Comparison of ENCODE assay signal across 16 cellular contexts in genomic region chr7:36985866-36986402, GRCh38.
DNase-seq lines count a peak whose midpoint lies in the region; ATAC-seq, FAIRE-seq and TF ChIP-seq lines count a peak whose summit lies in the region.
"Had no signal": no experiment of that assay in that cellular context is flagged by ENCODE, and none has a peak within 500 bp of the region (broad histone marks: within the 10 kb centered on the region; RNA-seq: fewer than 3 reads in every experiment).

No MANE protein-coding gene starts in this region.

- DNase-seq in NB4 (ENCODE audit: low read depth) (peak; percentile 11), NCI-H446 treated with DMSO at 0.1 percent for 48 hours (lab: John Stamatoyannopoulos, UW) (peak; percentile 65), pancreas (no peak), OCI-M2 (lab: John Stamatoyannopoulos, UW; ENCODE audit: unreplicated experiment) (no peak)
- DNase-seq in central memory CD8-positive, alpha-beta T cell (ENCODE audit: low spot score in 2 of 2) = no peak
- DNase-seq in activated naive CD4-positive, alpha-beta T cell (lab: John Stamatoyannopoulos, UW) = no peak
- DNase-seq: activated CD8-positive, alpha-beta memory T cell treated with anti-CD3 and anti-CD28 coated beads for 24 hours; HFFc6; left colon had no signal

- no peak for TF ChIP-seq POLR2A in NB4 (IDR thresholded peaks at IDR 0.05; ENCODE audit: extremely low read depth, insufficient read length)

- H3K27me3 Mint-ChIP-seq in central memory CD8-positive, alpha-beta T cell = no peaks in the 10 kb centered on the region
- H3K27me3 Mint-ChIP-seq: activated naive CD4-positive, alpha-beta T cell treated with anti-CD3 and anti-CD28 coated beads, Interleukin-2, amount 50 U/mL, for 24 hours; natural killer cell treated with Interleukin-12 subunit alpha and Interleukin-12 subunit beta and Interleukin-15 and Interleukin-18, amount 100 ng/mL, for 72 hours had no signal

- no peak overlapping the region for H3K4me3 ChIP-seq in NB4 (ENCODE audit: low read depth, low read length)
- peak overlapping the region in 1 of 4 donors; percentile 12 for H3K4me3 ChIP-seq in pancreas
- H3K4me3 ChIP-seq: GM12878 had no signal

- H3K9me3 Mint-ChIP-seq in central memory CD8-positive, alpha-beta T cell = no peaks in the 10 kb centered on the region
- H3K9me3 Mint-ChIP-seq: activated naive CD4-positive, alpha-beta T cell treated with anti-CD3 and anti-CD28 coated beads, Interleukin-2, amount 50 U/mL, for 24 hours; HFFc6; T-helper 2 cell treated with Interferon-gamma antibody and Interleukin-4, amounts not matched to agents 5 μg/mL and 100 μg/mL, for 36 hours had no signal

- no peaks in the 10 kb centered on the region for H3K27me3 ChIP-seq in pancreas

- no peaks in the 10 kb centered on the region for H3K36me3 ChIP-seq in pancreas

- H3K4me1 Mint-ChIP-seq in central memory CD8-positive, alpha-beta T cell = peaks cover 40% of the 10 kb centered on the region

- H3K27ac ChIP-seq in pancreas = no peak overlapping the region

- 44 to 60% methylated on average over 13 of the region's 13 CpGs for WGBS in pancreas, 2 donors

- H3K4me1 ChIP-seq in pancreas = peaks cover 0 to 3% (median 0%) of the 10 kb centered on the region in 3 donors

- no peak for FAIRE-seq in pancreas (lab: Jason Lieb, UNC)
- FAIRE-seq: frontal cortex, GM12878 had no signal

- no peaks in the 10 kb centered on the region for H3K9me3 ChIP-seq in pancreas

- H3K4me3 Mint-ChIP-seq in central memory CD8-positive, alpha-beta T cell = no peak overlapping the region
- H3K4me3 Mint-ChIP-seq: activated naive CD4-positive, alpha-beta T cell treated with anti-CD3 and anti-CD28 coated beads, Interleukin-2, amount 50 U/mL, for 24 hours; HFFc6; natural killer cell treated with Interleukin-12 subunit alpha and Interleukin-12 subunit beta and Interleukin-15 and Interleukin-18, amount 100 ng/mL, for 72 hours; T-helper 2 cell treated with Interferon-gamma antibody and Interleukin-4, amounts not matched to agents 5 μg/mL and 100 μg/mL, for 36 hours had no signal

- H3K36me3 Mint-ChIP-seq in central memory CD8-positive, alpha-beta T cell (ENCODE audit: insufficient read depth) = peaks cover 1% of the 10 kb centered on the region
- H3K36me3 Mint-ChIP-seq: natural killer cell treated with Interleukin-12 subunit alpha and Interleukin-12 subunit beta and Interleukin-15 and Interleukin-18, amount 100 ng/mL, for 72 hours had no signal

- intact Hi-C loops in pancreas (cut with DNase I) = loop anchor here (5.0 to 10.0 kb wide), 2 partner anchors 196 to 199 kb away; no protein-coding TSS in a partner anchor

- no peak for ATAC-seq in central memory CD8-positive, alpha-beta T cell (replicated peaks; ENCODE audit: extremely low read depth, poor library complexity, severe bottlenecking)
- peak; percentile 29 to 69 (median 41) for ATAC-seq in pancreas
- no peak for ATAC-seq in HG02970 (IDR thresholded peaks at IDR 0.05; ENCODE audit: low FRiP score, unreplicated experiment)
- no peak for ATAC-seq in GM21717 (IDR thresholded peaks at IDR 0.05; ENCODE audit: unreplicated experiment)
- ATAC-seq: GM12878; left colon; natural killer cell treated with Interleukin-12 subunit alpha and Interleukin-12 subunit beta and Interleukin-15 and Interleukin-18, amount 100 ng/mL, for 72 hours had no signal

- H3K27ac Mint-ChIP-seq in central memory CD8-positive, alpha-beta T cell (ENCODE audit: low read depth) = peak overlapping the region; percentile 36
- H3K27ac Mint-ChIP-seq: HFFc6 had no signal

- TF ChIP-seq CTCF in NB4 (IDR thresholded peaks at IDR 0.05; ENCODE audit: low read depth, low read length) = no peak
- TF ChIP-seq CTCF in pancreas (IDR thresholded peaks at IDR 0.05) = no peak

Comparison
In these comparisons a context has a peak if more than half of its experiments do, and no peak if none do; other contexts are left out.
1. DNase-seq: peak in NB4 (single experiment) and NCI-H446 treated with DMSO at 0.1 percent for 48 hours (single experiment); none in central memory CD8-positive, alpha-beta T cell (0 of 2), pancreas (0 of 6), OCI-M2 (single experiment) and activated naive CD4-positive, alpha-beta T cell (0 of 4).
2. ATAC-seq: peak in pancreas (4 of 4); none in central memory CD8-positive, alpha-beta T cell (single experiment), HG02970 (single experiment) and GM21717 (single experiment).